ENCODE assay signal across 15 cellular contexts in the genomic region with DNA sequence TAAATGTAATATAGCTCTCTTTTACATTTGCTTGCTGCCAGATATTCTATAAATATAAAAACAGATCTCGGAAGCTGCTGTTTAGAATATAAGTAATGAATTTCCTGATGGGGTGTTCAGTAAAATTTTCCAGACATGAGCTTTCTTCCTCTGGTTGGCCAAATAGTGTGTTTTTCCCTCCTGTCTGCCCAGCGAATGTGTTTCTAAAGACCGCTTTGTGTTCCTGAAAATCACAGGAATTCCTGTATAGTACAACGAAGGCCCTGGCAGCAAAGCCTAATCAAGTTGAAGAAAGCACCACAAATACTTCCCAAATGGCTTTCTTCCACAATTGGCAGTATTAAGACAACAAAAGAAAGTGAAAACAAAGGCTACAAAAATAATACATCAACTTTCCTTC.
A peak's percentile ranks its signal among the peaks of the same experiment; 100 is the strongest.
DNase-seq lines count a peak whose midpoint lies in the region; ATAC-seq and TF ChIP-seq lines count a peak whose summit lies in the region.
"Had no signal": no experiment of that assay in that cellular context is flagged by ENCODE, and none has a peak within 500 bp of the region (broad histone marks: within the 10 kb centered on the region; RNA-seq: fewer than 3 reads in every experiment).

No MANE protein-coding gene starts in this region.

- TF ChIP-seq POLR2A in esophagus muscularis mucosa (IDR thresholded peaks at IDR 0.05; ENCODE audit: low read depth): no peak

- H3K36me3 Mint-ChIP-seq in activated CD4-positive, alpha-beta T cell treated with anti-CD3 and anti-CD28 coated beads, Interleukin-2, amount 10 ng/mL, durations not matched to agents 7 days and 5 days (ENCODE audit: low read depth): peaks cover 45% of the 10 kb centered on the region
- H3K36me3 Mint-ChIP-seq in T-helper 17 cell (ENCODE audit: low read depth): no peaks in the 10 kb centered on the region
- H3K36me3 Mint-ChIP-seq in CD14-positive monocyte: no peaks in the 10 kb centered on the region

- intact Hi-C loops in esophagus muscularis mucosa (cut with DNase I): loop anchor here (10.0 kb wide), 3 partner anchors 213 to 733 kb away; no protein-coding TSS in a partner anchor
- intact Hi-C loops in CD14-positive monocyte (cut with micrococcal nuclease): no loop called here

- H3K9me3 ChIP-seq in T-helper 17 cell (ENCODE audit: control insufficient read depth, low read length, poor library complexity, severe bottlenecking) (no peaks in the 10 kb centered on the region), esophagus muscularis mucosa (no peaks in the 10 kb centered on the region)
- H3K9me3 ChIP-seq: thyroid gland had no signal

- no peak for TF ChIP-seq EP300 in esophagus muscularis mucosa (IDR thresholded peaks at IDR 0.05)

- CTCF ChIA-PET in activated CD4-positive, alpha-beta T cell treated with anti-CD3 and anti-CD28 coated beads, Interleukin-2, amount 10 ng/mL, durations not matched to agents 7 days and 5 days (lab: Charles Lee): interaction anchor here (0.9 to 3.9 kb wide), 5 partner anchors 9 to 215 kb away, joined by 3 to 25 read pairs (median 3); no protein-coding TSS in a partner anchor

- ATAC-seq in T-helper 17 cell: no peak
- ATAC-seq in GM18520 (IDR thresholded peaks at IDR 0.05; ENCODE audit: unreplicated experiment): no peak

- DNase-seq in activated CD4-positive, alpha-beta T cell treated with anti-CD3 and anti-CD28 coated beads, Interleukin-2, amount 10 ng/mL, durations not matched to agents 7 days and 5 days: no peak
- no peak for DNase-seq in activated CD4-positive, alpha-beta T cell treated with anti-CD3 and anti-CD28 coated beads, Interleukin-2, amount 50 U/mL, for 1 hour
- no peak for DNase-seq in T-helper 17 cell
- no peak for DNase-seq in esophagus muscularis mucosa (ENCODE audit: extremely low spot score)
- peak; percentile 37 for DNase-seq in pulmonary artery endothelial cell (ENCODE audit: low read depth, low spot score)
- no peak for DNase-seq in CD14-positive monocyte (ENCODE audit: low spot score)
- DNase-seq in NCI-H1417 (lab: John Stamatoyannopoulos, UW): no peak
- DNase-seq: ACHN, erythroblast, immature natural killer cell, MM.1S, NCI-H2171, thyroid gland had no signal

- H3K27me3 ChIP-seq in esophagus muscularis mucosa: no peaks in the 10 kb centered on the region
- H3K27me3 ChIP-seq: thyroid gland had no signal

- POLR2A ChIA-PET in activated CD4-positive, alpha-beta T cell treated with anti-CD3 and anti-CD28 coated beads, Interleukin-2, amount 10 ng/mL, durations not matched to agents 7 days and 5 days (lab: Charles Lee): no interaction called here

- H3K27me3 Mint-ChIP-seq in activated CD4-positive, alpha-beta T cell treated with anti-CD3 and anti-CD28 coated beads, Interleukin-2, amount 10 ng/mL, durations not matched to agents 7 days and 5 days: no peaks in the 10 kb centered on the region
- H3K27me3 Mint-ChIP-seq in T-helper 17 cell: no peaks in the 10 kb centered on the region
- H3K27me3 Mint-ChIP-seq in CD14-positive monocyte (ENCODE audit: low read depth in 3 of 3): no peaks in the 10 kb centered on the region

- peaks cover 96% of the 10 kb centered on the region for H3K4me1 Mint-ChIP-seq in activated CD4-positive, alpha-beta T cell treated with anti-CD3 and anti-CD28 coated beads, Interleukin-2, amount 10 ng/mL, durations not matched to agents 7 days and 5 days
- H3K4me1 Mint-ChIP-seq in T-helper 17 cell: peaks cover 77% of the 10 kb centered on the region
- H3K4me1 Mint-ChIP-seq in CD14-positive monocyte: peaks cover 13% of the 10 kb centered on the region

- H3K9me3 Mint-ChIP-seq in activated CD4-positive, alpha-beta T cell treated with anti-CD3 and anti-CD28 coated beads, Interleukin-2, amount 10 ng/mL, durations not matched to agents 7 days and 5 days: peaks cover 2% of the 10 kb centered on the region
- H3K9me3 Mint-ChIP-seq in CD14-positive monocyte: no peaks in the 10 kb centered on the region
- H3K9me3 Mint-ChIP-seq: immature natural killer cell had no signal

- H3K27ac Mint-ChIP-seq in activated CD4-positive, alpha-beta T cell treated with anti-CD3 and anti-CD28 coated beads, Interleukin-2, amount 10 ng/mL, durations not matched to agents 7 days and 5 days: peak overlapping the region; percentile 47
- H3K27ac Mint-ChIP-seq in T-helper 17 cell: peak overlapping the region; percentile 96
- no peak overlapping the region for H3K27ac Mint-ChIP-seq in CD14-positive monocyte
- H3K27ac Mint-ChIP-seq: immature natural killer cell had no signal

- H3K4me3 Mint-ChIP-seq in activated CD4-positive, alpha-beta T cell treated with anti-CD3 and anti-CD28 coated beads, Interleukin-2, amount 10 ng/mL, durations not matched to agents 7 days and 5 days: peak overlapping the region; percentile 46
- peak overlapping the region; percentile 49 for H3K4me3 Mint-ChIP-seq in T-helper 17 cell
- peak overlapping the region in 1 of 2 donors; percentile 28 for H3K4me3 Mint-ChIP-seq in CD14-positive monocyte
- H3K4me3 Mint-ChIP-seq: immature natural killer cell had no signal

- TF ChIP-seq CTCF in esophagus muscularis mucosa (IDR thresholded peaks at IDR 0.05): no peak
- TF ChIP-seq CTCF in CD14-positive monocyte (IDR thresholded peaks at IDR 0.05): no peak

- peaks cover 43 to 59% (median 50%) of the 10 kb centered on the region in 4 donors for H3K4me1 ChIP-seq in esophagus muscularis mucosa

- peak overlapping the region in 2 of 4 donors; percentile 10 to 15 for H3K4me3 ChIP-seq in esophagus muscularis mucosa
- H3K4me3 ChIP-seq: GM12878, thyroid gland had no signal

- no peaks in the 10 kb centered on the region for H3K36me3 ChIP-seq in esophagus muscularis mucosa
- H3K36me3 ChIP-seq: thyroid gland had no signal

- WGBS in esophagus muscularis mucosa: 25% methylated on average over 4 of the region's 4 CpGs

- peak overlapping the region; percentile 11 to 50 (median 42) for H3K27ac ChIP-seq in esophagus muscularis mucosa (replicated peaks in 1 of 4)

Comparison
In these comparisons a context has a peak if more than half of its experiments do, and no peak if none do; other contexts are left out.
1. H3K27ac Mint-ChIP-seq: peak in activated CD4-positive, alpha-beta T cell treated with anti-CD3 and anti-CD28 coated beads, Interleukin-2, amount 10 ng/mL, durations not matched to agents 7 days and 5 days (single experiment) and T-helper 17 cell (single experiment); none in CD14-positive monocyte (0 of 7).